In the genomic region with DNA sequence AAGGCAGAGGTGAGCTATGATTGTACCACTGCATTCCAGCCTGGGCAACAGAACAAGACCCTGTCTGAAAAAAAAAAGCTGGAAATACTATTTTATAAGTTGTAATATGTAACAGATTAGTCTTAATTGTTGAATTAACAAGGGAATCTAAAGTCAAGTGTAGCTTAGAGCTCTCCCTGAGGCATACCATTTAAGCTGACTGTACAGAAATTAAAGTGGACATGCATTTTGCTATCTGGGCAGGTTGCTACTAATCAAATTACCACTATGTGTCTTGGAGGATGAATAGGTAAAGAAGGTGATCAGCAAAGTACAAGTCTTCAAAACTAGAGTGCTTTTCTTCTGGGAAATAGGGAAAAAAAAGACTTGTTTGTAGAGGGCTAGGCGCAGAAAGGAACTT, we compare ENCODE assay signal across 21 cellular contexts.
"Had no signal": no experiment of that assay in that cellular context is flagged by ENCODE, and none has a peak within 500 bp of the region (broad histone marks: within the 10 kb centered on the region; RNA-seq: fewer than 3 reads in every experiment).

No MANE protein-coding gene starts in this region.

- H3K27me3 ChIP-seq: gastrocnemius medialis, heart right ventricle, left lung, spleen, testis had no signal

- ATAC-seq: gastrocnemius medialis; heart right ventricle; left lung; lower lobe of right lung; sciatic nerve; stimulated activated memory B cell treated with anti-CD40 and anti-IgM and Interleukin-4, amounts not matched to agents 10 μg/mL and 1 μg/mL and 100 μg/mL, for 72 hours; stimulated activated naive CD8-positive, alpha-beta T cell treated with anti-CD3 and anti-CD28 coated beads, Interleukin-15, amount 100 ng/mL, for 72 hours had no signal

- H3K79me2 ChIP-seq: parathyroid adenoma had no signal

- H3K9ac ChIP-seq: parathyroid adenoma had no signal

- H3K27ac ChIP-seq: coronary artery, gastrocnemius medialis, heart right ventricle, left lung, lower lobe of right lung, parathyroid adenoma, prostate gland, spleen, testis had no signal

- H3K4me1 ChIP-seq: parathyroid adenoma, prostate gland, spleen had no signal

- H3K36me3 ChIP-seq: gastrocnemius medialis, heart right ventricle, left lung, lower lobe of right lung, prostate gland, spleen had no signal

- H3K4me3 ChIP-seq: coronary artery, gastrocnemius medialis, heart right ventricle, left lung, lower lobe of right lung, prostate gland, spleen, testis had no signal

- H3K9me3 ChIP-seq: gastrocnemius medialis, heart right ventricle, left lung, lower lobe of right lung, prostate gland, spleen, testis had no signal

- DNase-seq: effector CD4-positive, alpha-beta T cell; endodermal cell; gastrocnemius medialis; heart right ventricle; hypothalamus; islet precursor cell; left lung; lower lobe of right lung; naive B cell; retina; spleen; stimulated activated CD4-positive, alpha-beta T cell treated with anti-CD3 and anti-CD28 coated beads, Interleukin-15, amount 100 ng/mL, for 24 hours; stimulated activated CD4-positive, alpha-beta T cell treated with anti-CD3 and anti-CD28 coated beads, Interleukin-1b, Interleukin-23, amount 100 ng/mL, for 48 hours; stimulated activated CD4-positive, alpha-beta T cell treated with anti-CD3 and anti-CD28 coated beads, Interleukin-4, amount 100 ng/mL, for 24 hours; stimulated activated naive CD8-positive, alpha-beta T cell treated with anti-CD3 and anti-CD28 coated beads, Interleukin-15, amount 100 ng/mL, for 72 hours; testis had no signal

- H2AFZ ChIP-seq: parathyroid adenoma had no signal
